ENCODE assay signal across 8 cellular contexts in genomic region chr7:156892821-156893706, GRCh38. TPM values are rescaled to one million over a fixed set of nuclear protein-coding genes. Genes with fewer than 3 reads are reported as not detected.
DNase-seq lines count a peak whose midpoint lies in the region; ATAC-seq and TF ChIP-seq lines count a peak whose summit lies in the region.

TSS of gene LMBR1 (minus strand) at chr7:156893183. CDS start at chr7:156892993, 190 bp downstream.

- no peaks in the 10 kb centered on the region for H3K9me3 ChIP-seq in mucosa of rectum (ENCODE audit: control insufficient read depth in 2 of 2, low read length in 2 of 2)

- DNase-seq in DMS153 (lab: John Stamatoyannopoulos, UW) (peak; percentile 70), OCI-M2 (lab: John Stamatoyannopoulos, UW; ENCODE audit: unreplicated experiment) (peak; percentile 99), activated T-cell treated with anti-CD3 and anti-CD28 coated beads for 48 hours (ENCODE audit: low read depth) (peak; percentile 96), epithelial cell of proximal tubule (ENCODE audit: low read depth) (peak; percentile 40)
- peak; percentile 95 for DNase-seq in stimulated activated CD8-positive, alpha-beta memory T cell treated with anti-CD3 and anti-CD28 coated beads, Interleukin-4, amount 100 ng/mL, for 48 hours

- peak within 1 kb of the TSS; percentile 93 to 96 (median 95) for H3K27ac Mint-ChIP-seq in IgD-negative memory B cell

- no peaks in the 10 kb centered on the region for H3K9me3 Mint-ChIP-seq in IgD-negative memory B cell

- H3K27ac ChIP-seq in mucosa of rectum (ENCODE audit: low read depth in 2 of 2, low read length in 2 of 2): peak within 1 kb of the TSS; percentile 96 to 98

- peaks cover 3 to 5% of the 10 kb centered on the region in 2 donors for H3K4me1 ChIP-seq in mucosa of rectum (ENCODE audit: control insufficient read depth in 2 of 2, insufficient read depth in 2 of 2, low read length in 2 of 2)

- H3K4me1 Mint-ChIP-seq in IgD-negative memory B cell: peaks cover 28 to 29% (median 29%) of the 10 kb centered on the region in 3 donors

- peak; percentile 78 for ATAC-seq in GM21529 (IDR thresholded peaks at IDR 0.05; ENCODE audit: unreplicated experiment)

- peaks cover 4% of the 10 kb centered on the region for H3K36me3 Mint-ChIP-seq in IgD-negative memory B cell

- no peaks in the 10 kb centered on the region for H3K27me3 Mint-ChIP-seq in IgD-negative memory B cell

- H3K4me3 Mint-ChIP-seq in IgD-negative memory B cell: peak within 1 kb of the TSS; percentile 90 to 97 (median 96)

- H3K27me3 ChIP-seq in mucosa of rectum (ENCODE audit: control insufficient read depth in 2 of 2, insufficient read depth in 2 of 2, low read length in 2 of 2): no peaks in the 10 kb centered on the region

- H3K36me3 ChIP-seq in mucosa of rectum (ENCODE audit: control insufficient read depth in 2 of 2, insufficient read depth in 2 of 2, low read length in 2 of 2): no peaks in the 10 kb centered on the region

- H3K4me3 ChIP-seq in epithelial cell of proximal tubule (ENCODE audit: low read depth, low read length) (peak within 1 kb of the TSS; percentile 93), mucosa of rectum (ENCODE audit: low read length in 2 of 2) (peak within 1 kb of the TSS; percentile 88 to 94)

- peak within 1 kb of the TSS; percentile 93 for H3K9ac ChIP-seq in mucosa of rectum (ENCODE audit: low read depth in 1 of 2, low read length in 2 of 2)

- peak; percentile 50 for TF ChIP-seq CTCF in epithelial cell of proximal tubule (conservative IDR thresholded peaks at IDR 0.05; ENCODE audit: low read depth, low read length)

RNA-seq across cellular contexts. Expression of gene LMBR1, which starts in this region (rescaled TPM):
- 29.2 TPM for polyA plus RNA-seq in IgD-negative memory B cell
- total RNA-seq in epithelial cell of proximal tubule: 27.5 and 34.6 TPM in 2 replicates

Comparison
In these comparisons a context has a peak if more than half of its experiments do, and no peak if none do; other contexts are left out.
1. Peak in every context shown above with its lines: DNase-seq, ATAC-seq, H3K4me3 ChIP-seq and H3K27ac ChIP-seq.
2. DNase-seq: peak in every context shown above with its lines; median percentile 99 in OCI-M2; 96 in activated T-cell treated with anti-CD3 and anti-CD28 coated beads for 48 hours; 95 in stimulated activated CD8-positive, alpha-beta memory T cell treated with anti-CD3 and anti-CD28 coated beads, Interleukin-4, amount 100 ng/mL, for 48 hours; 70 in DMS153; 40 in epithelial cell of proximal tubule.